20 cellular contexts compared by ENCODE assay signal in genomic region chr13:99341969-99342722, GRCh38. TPM values are rescaled to one million over a fixed set of nuclear protein-coding genes. Genes with fewer than 3 reads are reported as not detected.
DNase-seq lines count a peak whose midpoint lies in the region; ATAC-seq, FAIRE-seq and TF ChIP-seq lines count a peak whose summit lies in the region.
"Had no signal": no experiment of that assay in that cellular context is flagged by ENCODE, and none has a peak within 500 bp of the region (broad histone marks: within the 10 kb centered on the region; RNA-seq: fewer than 3 reads in every experiment).

No MANE protein-coding gene starts in this region.

- no peak for TF ChIP-seq POLR2A in body of pancreas (IDR thresholded peaks at IDR 0.05)

- DNase-seq in CD4-positive, alpha-beta memory T cell = no peak
- DNase-seq in bronchial epithelial cell (ENCODE audit: low read depth) (no peak), neuronal stem cell (ENCODE audit: low spot score) (no peak), cardiac septum (ENCODE audit: low spot score) (no peak), body of pancreas (no peak), tibial artery (no peak)
- DNase-seq: EL, GF-D8, H7, Kasumi-1, NCI-H1694, NCI-H2081, NCI-H2171, NCI-H524 treated with DMSO at 0.1 percent for 48 hours, NCI-H82 had no signal

- H3K27me3 Mint-ChIP-seq in CD4-positive, alpha-beta memory T cell = no peaks in the 10 kb centered on the region

- WGBS in neuronal stem cell (ENCODE audit: extremely low coverage in 2 of 2, insufficient read length in 2 of 2, insufficient replicate concordance in 1 of 2), 2 donors = no CpG with 5 or more reads among the region's 16 CpGs
- WGBS in body of pancreas, 2 donors = 95% methylated on average over 15 to 16 of the region's 16 CpGs

- no peak overlapping the region for H4K8ac ChIP-seq in neuronal stem cell (ENCODE audit: low read depth, low read length)

- no peak overlapping the region for H2BK15ac ChIP-seq in neuronal stem cell (ENCODE audit: low read length)

- H3K4me1 ChIP-seq in CD4-positive, alpha-beta memory T cell (ENCODE audit: insufficient read depth, low read length) = peaks cover 86% of the 10 kb centered on the region
- peaks cover 98% of the 10 kb centered on the region for H3K4me1 ChIP-seq in OCI-LY1 (ENCODE audit: insufficient read depth, low read length, severe bottlenecking)
- H3K4me1 ChIP-seq in neuronal stem cell (ENCODE audit: control insufficient read depth in 2 of 2, insufficient read depth in 1 of 2, low read depth in 1 of 2, low read length in 2 of 2) = no peaks in the 10 kb centered on the region
- peaks cover 9% of the 10 kb centered on the region for H3K4me1 ChIP-seq in body of pancreas
- H3K4me1 ChIP-seq in tibial artery = no peaks in the 10 kb centered on the region
- H3K4me1 ChIP-seq: SJSA1 had no signal

- H3K23ac ChIP-seq in neuronal stem cell (ENCODE audit: low read depth, low read length, poor library complexity) = no peak overlapping the region

- peaks cover 77% of the 10 kb centered on the region for H3K79me2 ChIP-seq in OCI-LY1 (ENCODE audit: insufficient read depth, low read length)

- CTCF ChIA-PET in CD4-positive, alpha-beta memory T cell (lab: Charles Lee; ENCODE audit: partially characterized antibody) = interaction anchor here (0.7 to 5.4 kb wide), 12 partner anchors 10 to 166 kb away, joined by 3 to 38 read pairs (median 6); no protein-coding TSS in a partner anchor

- H3K9ac ChIP-seq in OCI-LY1 (ENCODE audit: low read length) = peak overlapping the region; percentile 98
- H3K9ac ChIP-seq in neuronal stem cell (ENCODE audit: low read depth, low read length, poor library complexity) = peak overlapping the region; percentile 7

- H3K36me3 Mint-ChIP-seq in CD4-positive, alpha-beta memory T cell = peaks cover 73 to 74% of the 10 kb centered on the region in 2 donors

- no peak overlapping the region for H3K18ac ChIP-seq in neuronal stem cell (ENCODE audit: low read length)

- H2AFZ ChIP-seq in OCI-LY1 (ENCODE audit: low read length) (no peak overlapping the region), neuronal stem cell (ENCODE audit: low read length) (no peak overlapping the region)

- H4K20me1 ChIP-seq in OCI-LY1 (ENCODE audit: insufficient read depth, low read length) = no peaks in the 10 kb centered on the region

- H3K36me3 ChIP-seq in CD4-positive, alpha-beta memory T cell (ENCODE audit: insufficient read depth, low read length) = peaks cover 27% of the 10 kb centered on the region
- peaks cover 68% of the 10 kb centered on the region for H3K36me3 ChIP-seq in OCI-LY1 (ENCODE audit: insufficient read depth, low read length)
- H3K36me3 ChIP-seq in bronchial epithelial cell (ENCODE audit: control insufficient read depth, insufficient read depth, low read length) = peaks cover 8% of the 10 kb centered on the region
- peaks cover 18 to 59% of the 10 kb centered on the region in 2 donors for H3K36me3 ChIP-seq in neuronal stem cell (replicated peaks in 1 of 2; ENCODE audit: control insufficient read depth in 2 of 2, insufficient read depth in 2 of 2, low read length in 2 of 2)
- no peaks in the 10 kb centered on the region for H3K36me3 ChIP-seq in body of pancreas (replicated peaks in 1 of 2; ENCODE audit: insufficient read depth in 1 of 2, low read depth in 2 of 2)
- H3K36me3 ChIP-seq in tibial artery = peaks cover 26 to 51% (median 41%) of the 10 kb centered on the region in 3 donors

- intact Hi-C loops in CD4-positive, alpha-beta memory T cell (cut with micrococcal nuclease) = loop anchor here (2.0 kb wide), 1 partner anchor 15 kb away; no protein-coding TSS in a partner anchor
- intact Hi-C loops in cardiac septum (cut with DNase I) (no loop called here), body of pancreas (cut with DNase I) (no loop called here), tibial artery (cut with DNase I; ENCODE audit: low total_unique reads) (no loop called here)

- no peaks in the 10 kb centered on the region for H3F3A ChIP-seq in OCI-LY1 (ENCODE audit: insufficient read depth, low read length)

- no peak overlapping the region for H2AK5ac ChIP-seq in neuronal stem cell (ENCODE audit: low read depth, low read length)

- H2BK120ac ChIP-seq in neuronal stem cell (ENCODE audit: low read depth, low read length) = no peak overlapping the region

- peak overlapping the region in 6 of 7 donors; percentile 25 to 94 (median 91) for H3K27ac Mint-ChIP-seq in CD4-positive, alpha-beta memory T cell

- no peaks in the 10 kb centered on the region for H3K9me3 ChIP-seq in CD4-positive, alpha-beta memory T cell (ENCODE audit: control insufficient read depth in 1 of 2, low read length in 2 of 2)
- H3K9me3 ChIP-seq in OCI-LY1 (ENCODE audit: low read length) = no peaks in the 10 kb centered on the region
- no peaks in the 10 kb centered on the region for H3K9me3 ChIP-seq in neuronal stem cell (replicated peaks in 1 of 2; ENCODE audit: control insufficient read depth in 2 of 2, insufficient read depth in 1 of 2, low read depth in 1 of 2, low read length in 2 of 2)
- H3K9me3 ChIP-seq in body of pancreas = no peaks in the 10 kb centered on the region
- H3K9me3 ChIP-seq in tibial artery = no peaks in the 10 kb centered on the region
- H3K9me3 ChIP-seq: SJSA1 had no signal

- POLR2A ChIA-PET in CD4-positive, alpha-beta memory T cell (lab: Charles Lee; ENCODE audit: partially characterized antibody) = interaction anchor here (0.6 to 21.5 kb wide), 13 partner anchors 10 to 142 kb away, joined by 3 to 929 read pairs (median 10); partner anchors contain the start of genes GPR183 and UBAC2

- H3K4me1 Mint-ChIP-seq in CD4-positive, alpha-beta memory T cell = peaks cover 72 to 99% (median 84%) of the 10 kb centered on the region in 4 donors

- no peak overlapping the region for H3K14ac ChIP-seq in neuronal stem cell (ENCODE audit: low read length)

- no peaks in the 10 kb centered on the region for H3K9me2 ChIP-seq in OCI-LY1 (ENCODE audit: low read depth, low read length)

- no peak overlapping the region for H4K91ac ChIP-seq in neuronal stem cell (ENCODE audit: low read depth, low read length, poor library complexity)

- H3K27me3 ChIP-seq in CD4-positive, alpha-beta memory T cell (ENCODE audit: insufficient read depth, low read length) = no peaks in the 10 kb centered on the region
- H3K27me3 ChIP-seq in OCI-LY1 (ENCODE audit: insufficient read depth, low read length) = no peaks in the 10 kb centered on the region
- H3K27me3 ChIP-seq in bronchial epithelial cell (ENCODE audit: control insufficient read depth, insufficient read depth, low read length) = no peaks in the 10 kb centered on the region
- no peaks in the 10 kb centered on the region for H3K27me3 ChIP-seq in neuronal stem cell (ENCODE audit: control insufficient read depth in 3 of 3, insufficient read depth in 3 of 3, low read depth in 1 of 3, low read length in 3 of 3)
- no peaks in the 10 kb centered on the region for H3K27me3 ChIP-seq in body of pancreas
- H3K27me3 ChIP-seq in tibial artery = no peaks in the 10 kb centered on the region
- H3K27me3 ChIP-seq: SJSA1 had no signal

- peak overlapping the region; percentile 23 to 91 (median 80) for H3K4me3 Mint-ChIP-seq in CD4-positive, alpha-beta memory T cell

- H3K9me3 Mint-ChIP-seq in CD4-positive, alpha-beta memory T cell = no peaks in the 10 kb centered on the region

- H2BK12ac ChIP-seq in neuronal stem cell (ENCODE audit: low read length) = no peak overlapping the region

- H3K27ac ChIP-seq in CD4-positive, alpha-beta memory T cell (ENCODE audit: low read depth, low read length) = no peak overlapping the region
- H3K27ac ChIP-seq in OCI-LY1 (ENCODE audit: low read depth, low read length, poor library complexity, severe bottlenecking) (peak overlapping the region; percentile 99), neuronal stem cell (replicated peaks; ENCODE audit: low read length) (no peak overlapping the region), body of pancreas (no peak overlapping the region), tibial artery (no peak overlapping the region)
- H3K27ac ChIP-seq: SJSA1 had no signal

- TF ChIP-seq CTCF in OCI-LY1 (IDR thresholded peaks at IDR 0.05; ENCODE audit: low read length) (no peak), bronchial epithelial cell (IDR thresholded peaks at IDR 0.05; ENCODE audit: insufficient read depth, low read length, severe bottlenecking) (no peak), body of pancreas (IDR thresholded peaks at IDR 0.05) (no peak), tibial artery (IDR thresholded peaks at IDR 0.05) (no peak)

- no peak overlapping the region for H3K4ac ChIP-seq in neuronal stem cell (ENCODE audit: low read length)

- H3K79me1 ChIP-seq in neuronal stem cell (ENCODE audit: low read depth, low read length) = no peaks in the 10 kb centered on the region

- peak; percentile 92 for FAIRE-seq in bronchial epithelial cell (lab: Jason Lieb, UNC)
- FAIRE-seq: GM19239 had no signal

- ATAC-seq in body of pancreas = no peak
- ATAC-seq: Right ventricle myocardium inferior had no signal

- H3K4me2 ChIP-seq in OCI-LY1 (ENCODE audit: low read length) = peak overlapping the region; percentile 84
- H3K4me2 ChIP-seq in neuronal stem cell (ENCODE audit: insufficient read depth, low read length, poor library complexity, severe bottlenecking) = no peak overlapping the region

- no peak overlapping the region for H3K4me3 ChIP-seq in CD4-positive, alpha-beta memory T cell (ENCODE audit: low read length in 2 of 2)
- H3K4me3 ChIP-seq in OCI-LY1 (ENCODE audit: low read depth, low read length, poor library complexity, severe bottlenecking) = peak overlapping the region; percentile 82
- H3K4me3 ChIP-seq in bronchial epithelial cell (ENCODE audit: low read depth, low read length) = no peak overlapping the region
- H3K4me3 ChIP-seq in neuronal stem cell (ENCODE audit: low read length in 2 of 2) = no peak overlapping the region
- no peak overlapping the region for H3K4me3 ChIP-seq in body of pancreas
- H3K4me3 ChIP-seq in tibial artery = no peak overlapping the region
- H3K4me3 ChIP-seq: SJSA1 had no signal

- no peak overlapping the region for H2BK5ac ChIP-seq in neuronal stem cell (ENCODE audit: low read length)

RNA-seq across cellular contexts. Expression of gene GPR183, which starts 34.9 kb away (rescaled TPM):
- 100 to 1,000 TPM; 203 to 204 TPM for total RNA-seq in CD4-positive, alpha-beta memory T cell
- 100 to 1,000 TPM; 563 to 954 TPM for polyA plus RNA-seq in CD4-positive, alpha-beta memory T cell
- total RNA-seq in bronchial epithelial cell (0.13 TPM in 1 of 2 replicates, not detected in the other), cardiac septum (1.1 TPM), body of pancreas (1 to 10 TPM in 1 of 2 donors, not detected in 1; 3.6 TPM)
- polyA plus RNA-seq in neuronal stem cell (2013, experiment 1 of 2) = not detected
- not detected for polyA plus RNA-seq in neuronal stem cell (2013, experiment 2 of 2)
- total RNA-seq: H7, MCF 10A had no signal

Comparison
In these comparisons a context has a peak if more than half of its experiments do, and no peak if none do; other contexts are left out.
1. RNA of gene GPR183, which starts 34.9 kb away (total RNA-seq): 203 to 204 TPM in CD4-positive, alpha-beta memory T cell; 3.6 TPM in body of pancreas, 1.1 TPM in cardiac septum (single experiment) and 0.13 TPM in bronchial epithelial cell; every median in the first group is over 10 times any median in the second.